In genomic region chr22:31661851-31662667, GRCh38 we compare ENCODE assay signal across 8 cellular contexts. TPM values are rescaled to one million over a fixed set of nuclear protein-coding genes. Genes with fewer than 3 reads are reported as not detected.
DNase-seq lines count a peak whose midpoint lies in the region; ATAC-seq, FAIRE-seq and TF ChIP-seq lines count a peak whose summit lies in the region.

Gene PISD (minus strand): TSS chr22:31662215. CDS start chr22:31662208, 7 bp downstream.

- H3K36me3 ChIP-seq in psoas muscle (ENCODE audit: insufficient read depth in 1 of 2, low read depth in 1 of 2) = no peaks in the 10 kb centered on the region

- peak within 1 kb of the TSS; percentile 100 for H3K4me3 Mint-ChIP-seq in T-helper 17 cell

- in situ Hi-C loops in GM13977 (cut with MboI; ENCODE audit: low pct_unique_long_range_greater_than_20kb, low sequenced_read_pairs, unreplicated experiment) = loop anchor here (10.0 kb wide), 1 partner anchor 283 kb away; the partner anchor contains the start of gene YWHAH

- peak; percentile 86 for FAIRE-seq in urothelium cell line (lab: Jason Lieb, UNC)

- 2 to 4% (median 3%) methylated on average over 52 of the region's 52 CpGs for WGBS in psoas muscle, 3 donors

- H3K4me1 Mint-ChIP-seq in T-helper 17 cell = peaks cover 31% of the 10 kb centered on the region

- DNase-seq in GM13977 (ENCODE audit: low spot score) = peak; percentile 93
- peak; percentile 84 for DNase-seq in NCI-H1694 treated with DMSO at 0.1 percent for 48 hours (lab: John Stamatoyannopoulos, UW)
- DNase-seq in T-helper 17 cell = peak; percentile 89 to 95 (median 94)
- peak; percentile 97 for DNase-seq in left ventricle myocardium superior
- DNase-seq in psoas muscle = peak; percentile 95 to 97
- DNase-seq in urothelium cell line (ENCODE audit: low spot score) = peak; percentile 98

- H3K4me3 ChIP-seq in psoas muscle = peak within 1 kb of the TSS; percentile 99

- TF ChIP-seq CTCF in GM13977 (IDR thresholded peaks at IDR 0.05; ENCODE audit: extremely low read depth, insufficient read depth, missing control alignments) (no peak), psoas muscle (IDR thresholded peaks at IDR 0.05) (no peak)

- peak within 1 kb of the TSS; percentile 96 for H3K27ac Mint-ChIP-seq in T-helper 17 cell

- H3K9me3 ChIP-seq in T-helper 17 cell (ENCODE audit: control insufficient read depth, low read length, poor library complexity, severe bottlenecking) (no peaks in the 10 kb centered on the region), psoas muscle (no peaks in the 10 kb centered on the region)

- H3K27me3 ChIP-seq in psoas muscle (ENCODE audit: insufficient read depth in 3 of 3, low read length in 2 of 3) = no peaks in the 10 kb centered on the region

- intact Hi-C loops in left ventricle myocardium superior (cut with micrococcal nuclease) = no loop called here
- intact Hi-C loops in psoas muscle (cut with DNase I) = loop anchor here (5.0 kb wide), 1 partner anchor 90 kb away; the partner anchor contains the start of genes DEPDC5 (in 2 of the 2) and PRR14L (in 2 of the 2)

- peak within 1 kb of the TSS; percentile 71 for H3K27ac ChIP-seq in angular gyrus (ENCODE audit: low read depth, low read length)
- H3K27ac ChIP-seq in psoas muscle = peak within 1 kb of the TSS; percentile 83

- H3K27me3 Mint-ChIP-seq in T-helper 17 cell = no peaks in the 10 kb centered on the region

- peaks cover 14% of the 10 kb centered on the region for H3K4me1 ChIP-seq in psoas muscle

- peaks cover 5% of the 10 kb centered on the region for H3K36me3 Mint-ChIP-seq in T-helper 17 cell (ENCODE audit: low read depth)

- ATAC-seq in HG02884 (IDR thresholded peaks at IDR 0.05; ENCODE audit: unreplicated experiment) (peak; percentile 82), T-helper 17 cell (peak; percentile 94), left ventricle myocardium superior (peak; percentile 100), psoas muscle (peak; percentile 98 to 100 (median 99))

RNA-seq across cellular contexts. Expression of gene PISD, which starts in this region (rescaled TPM):
- total RNA-seq in T-helper 17 cell = 10 to 100 TPM; 37.6 to 38.3 TPM
- total RNA-seq in left ventricle myocardium superior = 15.1 TPM
- 10 to 100 TPM; 11.1 to 24.2 (median 17.2) TPM for total RNA-seq in psoas muscle
- polyA plus RNA-seq in psoas muscle = 10 to 100 TPM; 10.2 to 18.7 (median 15.2) TPM

Comparison
In these comparisons a context has a peak if more than half of its experiments do, and no peak if none do; other contexts are left out.
1. Peak in every context shown above with its lines: DNase-seq, ATAC-seq, H3K4me3 ChIP-seq and H3K27ac ChIP-seq.